Comparison of ENCODE assay signal across 36 cellular contexts in the genomic region with DNA sequence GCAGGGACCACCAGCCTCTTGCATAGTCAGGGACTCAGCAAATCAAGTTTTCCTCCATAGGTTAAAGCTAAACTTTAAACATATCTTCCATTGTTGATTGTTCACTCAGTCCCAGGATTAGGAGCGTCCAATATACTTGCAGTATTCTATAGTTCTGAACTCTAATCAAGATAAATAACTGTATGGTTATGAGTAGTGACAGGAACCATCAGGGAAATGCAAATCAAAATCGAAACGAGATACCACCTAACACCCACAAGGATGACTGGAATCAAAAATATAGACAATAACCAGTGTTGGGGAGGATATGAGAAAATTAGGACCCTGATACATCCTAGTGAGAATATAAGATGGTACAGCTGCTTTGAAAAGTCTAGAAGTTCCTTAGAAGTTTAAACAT.
"Had no signal": no experiment of that assay in that cellular context is flagged by ENCODE, and none has a peak within 500 bp of the region (broad histone marks: within the 10 kb centered on the region; RNA-seq: fewer than 3 reads in every experiment).

No MANE protein-coding gene starts in this region.

- H3K4me3 ChIP-seq: Peyer's patch, SJSA1 had no signal

- H3K27ac Mint-ChIP-seq: activated CD4-positive, alpha-beta memory T cell treated with anti-CD3 and anti-CD28 coated beads for 36 hours; activated T-cell treated with anti-CD3 and anti-CD28 coated beads, Interleukin-2, amount 50 U/mL, for 72 hours; activated T-helper 2 cell treated with anti-CD3 and anti-CD28 coated beads, Interferon-gamma antibody, Interleukin-2, Interleukin-4, amounts not matched to agents 10 μg/mL and 5 μg/mL and 100 μg/mL, durations not matched to agents 14 hours and 24 hours and 36 hours; T-helper 1 cell treated with Interleukin-12 subunit alpha and Interleukin-12 subunit beta and Interleukin-4 antibody, amounts not matched to agents 30 μg/mL and 1 μg/mL, for 36 hours; T-helper 2 cell treated with Interferon-gamma antibody and Interleukin-4, amounts not matched to agents 5 μg/mL and 100 μg/mL, for 36 hours had no signal

- FAIRE-seq: TTC549 had no signal

- H3K4me1 ChIP-seq: Peyer's patch had no signal

- H3K36me3 ChIP-seq: brain microvascular endothelial cell, Peyer's patch, SJSA1 had no signal

- H3K27ac ChIP-seq: brain microvascular endothelial cell, KMS-11, Peyer's patch, SJSA1 had no signal

- H3K9me3 ChIP-seq: Peyer's patch, SJSA1, SK-N-SH had no signal

- ATAC-seq: PC-3 had no signal

- H3K9ac ChIP-seq: KMS-11, SK-N-SH had no signal

- H3K27me3 ChIP-seq: brain microvascular endothelial cell, Peyer's patch, SJSA1 had no signal

- H3K9me3 Mint-ChIP-seq: activated CD4-positive, alpha-beta memory T cell treated with anti-CD3 and anti-CD28 coated beads for 36 hours; activated naive CD4-positive, alpha-beta T cell treated with anti-CD3 and anti-CD28 coated beads, Interleukin-2, amount 50 U/mL, for 24 hours; T-helper 2 cell treated with Interferon-gamma antibody and Interleukin-4, amounts not matched to agents 5 μg/mL and 100 μg/mL, for 36 hours had no signal

- DNase-seq: activated CD4-positive, alpha-beta memory T cell treated with anti-CD3 and anti-CD28 coated beads for 36 hours; activated CD4-positive, alpha-beta T cell treated with anti-CD3 and anti-CD28 coated beads for 4 hours; activated CD4-positive, alpha-beta T cell treated with anti-CD3 and anti-CD28 coated beads, Interleukin-2, amount 50 U/mL, for 1 hour; activated CD4-positive, CD25-positive, alpha-beta regulatory T cell treated with anti-CD3 and anti-CD28 coated beads, Interleukin-2, amount 50 U/mL, for 72 hours; activated CD8-positive, alpha-beta memory T cell treated with anti-CD3 and anti-CD28 coated beads, Interleukin-2, amount 50 U/mL, for 4 hours; activated gamma-delta T cell; activated naive CD4-positive, alpha-beta T cell treated with Interleukin-2 at 50 U/mL for 16 hours; activated T-cell treated with anti-CD3 and anti-CD28 coated beads for 4 hours; activated T-cell treated with anti-CD3 and anti-CD28 coated beads, Interleukin-2, amount 50 U/mL, for 72 hours; anterior cingulate cortex; brain microvascular endothelial cell; central memory CD4-positive, alpha-beta T cell; MM.1S; MV-4-11; NCI-H1092; NCI-H1436 treated with DMSO at 0.1 percent for 48 hours; NCI-H187; NCI-H2029 treated with DMSO at 0.1 percent for 48 hours; NCI-H2107; NCI-H2171; NCI-H510A; NCI-H526; NCI-H748 treated with DMSO at 0.1 percent for 48 hours; NK-92 treated with Interleukin-12 subunit alpha and Interleukin-12 subunit beta, amount 100 ng/mL, for 24 hours; PC-3; Peyer's patch; RPMI8226; SHP77 treated with DMSO at 0.1 percent for 48 hours; SK-N-SH had no signal

- H3K27me3 Mint-ChIP-seq: activated CD4-positive, alpha-beta memory T cell treated with anti-CD3 and anti-CD28 coated beads for 36 hours; activated naive CD4-positive, alpha-beta T cell treated with anti-CD3 and anti-CD28 coated beads, Interleukin-2, amount 50 U/mL, for 24 hours had no signal

- H3K4me3 Mint-ChIP-seq: activated CD4-positive, alpha-beta memory T cell treated with anti-CD3 and anti-CD28 coated beads for 36 hours; activated naive CD4-positive, alpha-beta T cell treated with anti-CD3 and anti-CD28 coated beads, Interleukin-2, amount 50 U/mL, for 24 hours; activated T-cell treated with anti-CD3 and anti-CD28 coated beads, Interleukin-2, amount 50 U/mL, for 72 hours; T-helper 1 cell treated with Interleukin-12 subunit alpha and Interleukin-12 subunit beta and Interleukin-4 antibody, amounts not matched to agents 30 μg/mL and 1 μg/mL, for 36 hours; T-helper 2 cell treated with Interferon-gamma antibody and Interleukin-4, amounts not matched to agents 5 μg/mL and 100 μg/mL, for 36 hours had no signal

- H3K4me2 ChIP-seq: KMS-11, SK-N-SH had no signal
